In genomic region chr7:27183682-27184341, GRCh38 we compare ENCODE assay signal across 9 cellular contexts. TPM values are rescaled to one million over a fixed set of nuclear protein-coding genes. Genes with fewer than 3 reads are reported as not detected.
DNase-seq lines count a peak whose midpoint lies in the region; ATAC-seq, FAIRE-seq and TF ChIP-seq lines count a peak whose summit lies in the region.
"Had no signal": no experiment of that assay in that cellular context is flagged by ENCODE, and none has a peak within 500 bp of the region (broad histone marks: within the 10 kb centered on the region; RNA-seq: fewer than 3 reads in every experiment).

No MANE protein-coding gene starts in this region.

- H3K4me1 Mint-ChIP-seq in CD4-positive, alpha-beta T cell (ENCODE audit: low read depth), result peaks cover 53% of the 10 kb centered on the region
- peaks cover 46% of the 10 kb centered on the region for H3K4me1 Mint-ChIP-seq in nephron

- peak overlapping the region; percentile 23; the same call in 1 of the 2 replicates for H3K9ac ChIP-seq in KMS-11
- no peak overlapping the region for H3K9ac ChIP-seq in GM12878 (ENCODE audit: control insufficient read depth, insufficient read depth, low read length)

- CTCF ChIA-PET in CD4-positive, alpha-beta T cell (lab: Charles Lee), result interaction anchor here (0.6 to 1.9 kb wide), 5 partner anchors 23 to 1332 kb away, joined by 3 to 8 read pairs (median 4); no protein-coding TSS in a partner anchor
- CTCF ChIA-PET in GM12878 (lab: Yijun Ruan, JAX), result no interaction called here

- no peak for TF ChIP-seq EP300 in GM12878 (IDR thresholded peaks at IDR 0.05; ENCODE audit: borderline replicate concordance in 1 of 2, control insufficient read depth in 1 of 2, low read depth in 2 of 2, low read length in 2 of 2)

- peak overlapping the region; percentile 75 for H3K4me3 Mint-ChIP-seq in CD4-positive, alpha-beta T cell
- peak overlapping the region; percentile 78 to 92 (median 82) for H3K4me3 Mint-ChIP-seq in nephron

- TF ChIP-seq POLR2A in GM12878 (IDR thresholded peaks at IDR 0.05; ENCODE audit: low read depth, low read length), result no peak

- H3K4me1 ChIP-seq in KMS-11 (ENCODE audit: low read depth, poor library complexity, severe bottlenecking), result peaks cover 8% of the 10 kb centered on the region
- no peaks in the 10 kb centered on the region for H3K4me1 ChIP-seq in GM12878 (ENCODE audit: control insufficient read depth, insufficient read depth, low read length)

- H3K4me2 ChIP-seq in KMS-11, result peak overlapping the region; percentile 34
- peak overlapping the region; percentile 22; the same call in 1 of the 2 replicates for H3K4me2 ChIP-seq in GM12878 (ENCODE audit: control insufficient read depth, insufficient read depth)

- H4K20me1 ChIP-seq in KMS-11 (ENCODE audit: insufficient read depth) (no peaks in the 10 kb centered on the region), GM12878 (ENCODE audit: control insufficient read depth, insufficient read depth) (no peaks in the 10 kb centered on the region)

- in situ Hi-C loops in GM12878 (cut with MboI), result no loop called here

- H3K4me3 ChIP-seq in KMS-11 (IDR thresholded peaks at IDR 0.05; ENCODE audit: insufficient read depth, low read depth, low read length) (no peak overlapping the region), GM12878 (no peak overlapping the region)

- WGBS in GM12878 (ENCODE audit: insufficient coverage, insufficient replicate concordance, low lambda C conversion rate, missing lambda C conversion rate), result 33% methylated on average over 30 of the region's 30 CpGs

- peaks cover 95% of the 10 kb centered on the region for H3K27me3 ChIP-seq in CD4-positive, alpha-beta T cell (ENCODE audit: control insufficient read depth, insufficient read depth, low read length)
- H3K27me3 ChIP-seq in KMS-11 (ENCODE audit: insufficient read depth, low read depth) (peaks cover 12% of the 10 kb centered on the region; the same call in 1 of the 2 replicates), GM12878 (replicated peaks in 1 of 2; ENCODE audit: control insufficient read depth in 2 of 2, insufficient read depth in 2 of 2, low read length in 1 of 2) (peaks cover 33 to 45% of the 10 kb centered on the region in 2 experiments)

- no peak for FAIRE-seq in GM12878 (lab: Jason Lieb, UNC)
- no peak for FAIRE-seq in HTR-8/SVneo (lab: Jason Lieb, UNC)

- H3K36me3 ChIP-seq in KMS-11 (ENCODE audit: insufficient read depth) (no peaks in the 10 kb centered on the region), GM12878 (ENCODE audit: control insufficient read depth in 2 of 2, insufficient read depth in 2 of 2, low read length in 1 of 2) (no peaks in the 10 kb centered on the region)

- peaks cover 96% of the 10 kb centered on the region for H3K27me3 Mint-ChIP-seq in CD4-positive, alpha-beta T cell
- H3K27me3 Mint-ChIP-seq in nephron (ENCODE audit: low read depth), result peaks cover 99% of the 10 kb centered on the region

- no peaks in the 10 kb centered on the region for H3K36me3 Mint-ChIP-seq in CD4-positive, alpha-beta T cell (ENCODE audit: low read depth)
- no peaks in the 10 kb centered on the region for H3K36me3 Mint-ChIP-seq in nephron (ENCODE audit: low read depth)

- no peaks in the 10 kb centered on the region for H3K9me3 Mint-ChIP-seq in CD4-positive, alpha-beta T cell
- no peaks in the 10 kb centered on the region for H3K9me3 Mint-ChIP-seq in nephron

- SMC1A ChIA-PET in GM12878 (lab: Charles Lee; ENCODE audit: uncharacterized antibody, unreplicated experiment), result no interaction called here

- intact Hi-C loops in CD4-positive, alpha-beta T cell (cut with DNase I, micrococcal nuclease), result loop anchor here in 1 of 2 experiments (2.0 kb wide), 1 partner anchor 13 kb away; no protein-coding TSS in a partner anchor
- intact Hi-C loops in GM12878 (cut with micrococcal nuclease; ENCODE audit: unreplicated experiment), result no loop called here

- ATAC-seq in CD4-positive, alpha-beta T cell (ENCODE audit: poor library complexity), result no peak
- ATAC-seq in GM12878 (no peak), HG03520 (IDR thresholded peaks at IDR 0.05; ENCODE audit: unreplicated experiment) (no peak), GM21717 (IDR thresholded peaks at IDR 0.05; ENCODE audit: unreplicated experiment) (no peak)

- H3K9me3 ChIP-seq in CD4-positive, alpha-beta T cell (ENCODE audit: control insufficient read depth, low read length), result no peaks in the 10 kb centered on the region
- no peaks in the 10 kb centered on the region; the same call in 2 of the 3 replicates for H3K9me3 ChIP-seq in GM12878 (replicated peaks; ENCODE audit: control insufficient read depth, insufficient read depth, low read length)

- peak overlapping the region; percentile 58 for H3K27ac Mint-ChIP-seq in CD4-positive, alpha-beta T cell
- peak overlapping the region; percentile 41 to 97 (median 45) for H3K27ac Mint-ChIP-seq in nephron

- no peaks in the 10 kb centered on the region for H3K79me2 ChIP-seq in KMS-11 (ENCODE audit: insufficient read depth, low read depth)
- H3K79me2 ChIP-seq in GM12878 (ENCODE audit: control insufficient read depth, insufficient read depth, low read length), result no peaks in the 10 kb centered on the region

- no peak for DNase-seq in CD4-positive, alpha-beta T cell
- DNase-seq in GM12878 (ENCODE audit: low read depth, low spot score) (no peak), DMS114 treated with DMSO at 0.1 percent for 48 hours (lab: John Stamatoyannopoulos, UW; ENCODE audit: unreplicated experiment) (no peak), HTR-8/SVneo (ENCODE audit: insufficient read length, low spot score) (no peak)

- TF ChIP-seq CTCF in CD4-positive, alpha-beta T cell (IDR thresholded peaks at IDR 0.05), result no peak
- TF ChIP-seq CTCF in KMS-11 (conservative IDR thresholded peaks at IDR 0.05; ENCODE audit: low read depth, low read length), result no peak
- no peak for TF ChIP-seq CTCF in GM12878 (IDR thresholded peaks at IDR 0.05 in 2 of 3, conservative IDR thresholded peaks at IDR 0.05 in 1 of 3; ENCODE audit: control insufficient read depth in 2 of 3, extremely low read depth in 1 of 3, insufficient read depth in 1 of 3, low read depth in 3 of 3, low read length in 3 of 3)
- no peak for TF ChIP-seq CTCF in nephron (IDR thresholded peaks at IDR 0.05; ENCODE audit: unreplicated experiment in 3 of 3)

- no TSS peak for BruUV-seq in GM12878 (replicated peaks; lab: Mats Ljungman, UMichigan)

- POLR2A ChIA-PET in CD4-positive, alpha-beta T cell (lab: Charles Lee), result interaction anchor here (1.1 to 3.5 kb wide), 5 partner anchors 11 to 479 kb away, joined by 3 to 14 read pairs (median 3); partner anchors contain the start of gene HIBADH
- POLR2A ChIA-PET in GM12878 (lab: Charles Lee), result no interaction called here

- no peak for TF ChIP-seq RAD21 in GM12878 (IDR thresholded peaks at IDR 0.05; ENCODE audit: insufficient read depth, low read depth, low read length)

- no peak overlapping the region for H3K27ac ChIP-seq in CD4-positive, alpha-beta T cell (ENCODE audit: low read depth, low read length)
- H3K27ac ChIP-seq in KMS-11 (no peak overlapping the region), GM12878 (ENCODE audit: control insufficient read depth, insufficient read depth) (no peak overlapping the region)

- RAD21 ChIA-PET in GM12878 (lab: Charles Lee; ENCODE audit: unreplicated experiment), result interaction anchor here (0.7 to 1.4 kb wide), 2 partner anchors 12 to 1820 kb away, joined by 3 to 4 read pairs; no protein-coding TSS in a partner anchor

- H2AFZ ChIP-seq in KMS-11 (ENCODE audit: low read depth) (peak overlapping the region; percentile 42), GM12878 (ENCODE audit: control insufficient read depth, low read depth, low read length) (no peak overlapping the region; the same call in 1 of the 2 replicates)

RNA-seq across cellular contexts. Expression of gene HOXA11, which starts 1.2 kb away (rescaled TPM):
- not detected for total RNA-seq in CD4-positive, alpha-beta T cell
- not detected in 2 replicates for total RNA-seq in GM12878 (2013; cell fraction: nucleolus; rRNA removed)
- total RNA-seq in GM12878 (2014; rRNA removed), result not detected in 2 replicates
- not detected in 2 replicates for total RNA-seq in GM12878 (2014; rRNA removed; fragmentation: Illumina TruSeq; extraction: Trizol)
- not detected in 2 replicates for total RNA-seq in GM12878 (2021)
- not detected for polyA plus RNA-seq in GM12878 (2011; ENCODE audit: low read depth)
- not detected in 2 replicates for polyA plus RNA-seq in GM12878 (2011; rRNA removed)
- polyA plus RNA-seq in GM12878 (2011; cell fraction: cytosol; rRNA removed), result 0.03 TPM in 1 of 2 replicates, not detected in the other
- not detected in 2 replicates for polyA plus RNA-seq in GM12878 (2011; cell fraction: nucleus; rRNA removed)
- polyA plus RNA-seq in GM12878 (2012), result not detected in 2 replicates
- not detected in 2 replicates for polyA plus RNA-seq in GM12878 (2014; fragmentation: Illumina TruSeq; extraction: Trizol)
- polyA plus RNA-seq in GM12878 (2014; fragmentation: Nextera tagmentation; extraction: Ambion mirVana), result not detected
- polyA plus RNA-seq in GM12878 (2014; rRNA removed), result not detected in 2 replicates
- polyA plus RNA-seq in GM12878 (2016; fragmentation: Nextera tagmentation; extraction: Ambion mirVana), result not detected
- not detected in 2 replicates for polyA minus RNA-seq in GM12878 (2011; rRNA and poly(A)+ RNA removed)
- polyA minus RNA-seq in GM12878 (2011; cell fraction: cytosol; rRNA and poly(A)+ RNA removed), result not detected in 2 replicates
- polyA minus RNA-seq in GM12878 (2011; cell fraction: nucleus; rRNA and poly(A)+ RNA removed), result not detected in 2 replicates
- total RNA-seq: temporal lobe had no signal

RNA-seq across cellular contexts. Expression of gene HOXA10, which starts 9.7 kb away (rescaled TPM):
- not detected for total RNA-seq in CD4-positive, alpha-beta T cell
- total RNA-seq in GM12878 (2013; cell fraction: nucleolus; rRNA removed), result not detected in 2 replicates
- not detected in 2 replicates for total RNA-seq in GM12878 (2014; rRNA removed)
- total RNA-seq in GM12878 (2014; rRNA removed; fragmentation: Illumina TruSeq; extraction: Trizol), result not detected in 2 replicates
- not detected in 2 replicates for total RNA-seq in GM12878 (2021)
- not detected for polyA plus RNA-seq in GM12878 (2011; ENCODE audit: low read depth)
- polyA plus RNA-seq in GM12878 (2011; rRNA removed), result not detected in 2 replicates
- polyA plus RNA-seq in GM12878 (2011; cell fraction: cytosol; rRNA removed), result not detected in 2 replicates
- polyA plus RNA-seq in GM12878 (2011; cell fraction: nucleus; rRNA removed), result not detected in 2 replicates
- polyA plus RNA-seq in GM12878 (2012), result not detected in 2 replicates
- polyA plus RNA-seq in GM12878 (2014; fragmentation: Illumina TruSeq; extraction: Trizol), result not detected in 2 replicates
- not detected for polyA plus RNA-seq in GM12878 (2014; fragmentation: Nextera tagmentation; extraction: Ambion mirVana)
- not detected in 2 replicates for polyA plus RNA-seq in GM12878 (2014; rRNA removed)
- not detected for polyA plus RNA-seq in GM12878 (2016; fragmentation: Nextera tagmentation; extraction: Ambion mirVana)
- not detected in 2 replicates for polyA minus RNA-seq in GM12878 (2011; rRNA and poly(A)+ RNA removed)
- polyA minus RNA-seq in GM12878 (2011; cell fraction: cytosol; rRNA and poly(A)+ RNA removed), result not detected in 2 replicates
- not detected in 2 replicates for polyA minus RNA-seq in GM12878 (2011; cell fraction: nucleus; rRNA and poly(A)+ RNA removed)
- total RNA-seq: temporal lobe had no signal

RNA-seq across cellular contexts. Expression of gene HOXA13, which starts 16.1 kb away (rescaled TPM):
- total RNA-seq in CD4-positive, alpha-beta T cell, result not detected
- total RNA-seq in GM12878 (2013; cell fraction: nucleolus; rRNA removed), result not detected in 2 replicates
- not detected in 2 replicates for total RNA-seq in GM12878 (2014; rRNA removed)
- not detected in 2 replicates for total RNA-seq in GM12878 (2014; rRNA removed; fragmentation: Illumina TruSeq; extraction: Trizol)
- total RNA-seq in GM12878 (2021), result not detected in 2 replicates
- not detected for polyA plus RNA-seq in GM12878 (2011; ENCODE audit: low read depth)
- not detected in 2 replicates for polyA plus RNA-seq in GM12878 (2011; rRNA removed)
- polyA plus RNA-seq in GM12878 (2011; cell fraction: cytosol; rRNA removed), result not detected in 2 replicates
- polyA plus RNA-seq in GM12878 (2011; cell fraction: nucleus; rRNA removed), result not detected in 2 replicates
- polyA plus RNA-seq in GM12878 (2012), result not detected in 2 replicates
- not detected in 2 replicates for polyA plus RNA-seq in GM12878 (2014; fragmentation: Illumina TruSeq; extraction: Trizol)
- polyA plus RNA-seq in GM12878 (2014; fragmentation: Nextera tagmentation; extraction: Ambion mirVana), result not detected
- not detected in 2 replicates for polyA plus RNA-seq in GM12878 (2014; rRNA removed)
- polyA plus RNA-seq in GM12878 (2016; fragmentation: Nextera tagmentation; extraction: Ambion mirVana), result not detected
- polyA minus RNA-seq in GM12878 (2011; rRNA and poly(A)+ RNA removed), result not detected in 2 replicates
- polyA minus RNA-seq in GM12878 (2011; cell fraction: cytosol; rRNA and poly(A)+ RNA removed), result not detected in 2 replicates
- polyA minus RNA-seq in GM12878 (2011; cell fraction: nucleus; rRNA and poly(A)+ RNA removed), result not detected in 2 replicates
- total RNA-seq: temporal lobe had no signal

RNA-seq across cellular contexts. Expression of gene HOXA9, which starts 18.5 kb away (rescaled TPM):
- not detected for total RNA-seq in CD4-positive, alpha-beta T cell
- total RNA-seq in GM12878 (2013; cell fraction: nucleolus; rRNA removed), result not detected in 2 replicates
- total RNA-seq in GM12878 (2014; rRNA removed), result not detected in 2 replicates
- total RNA-seq in GM12878 (2014; rRNA removed; fragmentation: Illumina TruSeq; extraction: Trizol), result not detected in 2 replicates
- not detected in 2 replicates for total RNA-seq in GM12878 (2021)
- polyA plus RNA-seq in GM12878 (2011; ENCODE audit: low read depth), result not detected
- not detected in 2 replicates for polyA plus RNA-seq in GM12878 (2011; rRNA removed)
- not detected in 2 replicates for polyA plus RNA-seq in GM12878 (2011; cell fraction: cytosol; rRNA removed)
- not detected in 2 replicates for polyA plus RNA-seq in GM12878 (2011; cell fraction: nucleus; rRNA removed)
- polyA plus RNA-seq in GM12878 (2012), result not detected in 2 replicates
- polyA plus RNA-seq in GM12878 (2014; fragmentation: Illumina TruSeq; extraction: Trizol), result not detected in 2 replicates
- not detected for polyA plus RNA-seq in GM12878 (2014; fragmentation: Nextera tagmentation; extraction: Ambion mirVana)
- polyA plus RNA-seq in GM12878 (2014; rRNA removed), result not detected in 2 replicates
- not detected for polyA plus RNA-seq in GM12878 (2016; fragmentation: Nextera tagmentation; extraction: Ambion mirVana)
- not detected in 2 replicates for polyA minus RNA-seq in GM12878 (2011; rRNA and poly(A)+ RNA removed)
- polyA minus RNA-seq in GM12878 (2011; cell fraction: cytosol; rRNA and poly(A)+ RNA removed), result not detected in 2 replicates
- polyA minus RNA-seq in GM12878 (2011; cell fraction: nucleus; rRNA and poly(A)+ RNA removed), result not detected in 2 replicates

RNA-seq across cellular contexts. Expression of gene HOXA7, which starts 27.3 kb away (rescaled TPM):
- total RNA-seq in CD4-positive, alpha-beta T cell, result not detected
- not detected in 2 replicates for total RNA-seq in GM12878 (2013; cell fraction: nucleolus; rRNA removed)
- not detected in 2 replicates for total RNA-seq in GM12878 (2014; rRNA removed)
- total RNA-seq in GM12878 (2014; rRNA removed; fragmentation: Illumina TruSeq; extraction: Trizol), result not detected in 2 replicates
- total RNA-seq in GM12878 (2021), result not detected in 2 replicates
- not detected for polyA plus RNA-seq in GM12878 (2011; ENCODE audit: low read depth)
- polyA plus RNA-seq in GM12878 (2011; rRNA removed), result not detected in 2 replicates
- not detected in 2 replicates for polyA plus RNA-seq in GM12878 (2011; cell fraction: cytosol; rRNA removed)
- not detected in 2 replicates for polyA plus RNA-seq in GM12878 (2011; cell fraction: nucleus; rRNA removed)
- polyA plus RNA-seq in GM12878 (2012), result not detected in 2 replicates
- not detected in 2 replicates for polyA plus RNA-seq in GM12878 (2014; fragmentation: Illumina TruSeq; extraction: Trizol)
- not detected for polyA plus RNA-seq in GM12878 (2014; fragmentation: Nextera tagmentation; extraction: Ambion mirVana)
- polyA plus RNA-seq in GM12878 (2014; rRNA removed), result not detected in 2 replicates
- polyA plus RNA-seq in GM12878 (2016; fragmentation: Nextera tagmentation; extraction: Ambion mirVana), result not detected
- polyA minus RNA-seq in GM12878 (2011; rRNA and poly(A)+ RNA removed), result not detected in 2 replicates
- polyA minus RNA-seq in GM12878 (2011; cell fraction: cytosol; rRNA and poly(A)+ RNA removed), result not detected in 2 replicates
- polyA minus RNA-seq in GM12878 (2011; cell fraction: nucleus; rRNA and poly(A)+ RNA removed), result not detected in 2 replicates
- total RNA-seq: temporal lobe had no signal
